In genomic region chr1:226632922-226633351, GRCh38 we compare ENCODE assay signal across 12 cellular contexts.
DNase-seq lines count a peak whose midpoint lies in the region; ATAC-seq and TF ChIP-seq lines count a peak whose summit lies in the region.
"Had no signal": no experiment of that assay in that cellular context is flagged by ENCODE, and none has a peak within 500 bp of the region (broad histone marks: within the 10 kb centered on the region; RNA-seq: fewer than 3 reads in every experiment).

No MANE protein-coding gene starts in this region.

- in situ Hi-C loops in mammary epithelial cell (cut with MboI; ENCODE audit: low sequenced_read_pairs in 2 of 2): no loop called here

- H3K27me3 Mint-ChIP-seq in activated CD4-positive, alpha-beta T cell treated with anti-CD3 and anti-CD28 coated beads, Interleukin-2, amount 10 ng/mL, durations not matched to agents 7 days and 5 days: no peaks in the 10 kb centered on the region
- H3K27me3 Mint-ChIP-seq in stimulated activated memory B cell treated with anti-CD40 and anti-IgM and Interleukin-4, amounts not matched to agents 10 μg/mL and 1 μg/mL and 100 μg/mL, for 72 hours: no peaks in the 10 kb centered on the region

- H3K4me3 ChIP-seq in mammary epithelial cell (replicated peaks in 1 of 3; ENCODE audit: insufficient read depth in 1 of 3, low read depth in 2 of 3, low read length in 3 of 3): no peak overlapping the region
- H3K4me3 ChIP-seq: colonic mucosa, psoas muscle had no signal

- H3K27ac ChIP-seq in mammary epithelial cell (ENCODE audit: insufficient read depth, low read depth, low read length): no peak overlapping the region
- H3K27ac ChIP-seq: colonic mucosa, psoas muscle had no signal

- POLR2A ChIA-PET in activated CD4-positive, alpha-beta T cell treated with anti-CD3 and anti-CD28 coated beads, Interleukin-2, amount 10 ng/mL, durations not matched to agents 7 days and 5 days (lab: Charles Lee): no interaction called here

- ATAC-seq in GM18511 (IDR thresholded peaks at IDR 0.05; ENCODE audit: unreplicated experiment) (peak; percentile 56), HG03139 (IDR thresholded peaks at IDR 0.05; ENCODE audit: unreplicated experiment) (no peak), GM18498 (IDR thresholded peaks at IDR 0.05; ENCODE audit: unreplicated experiment) (no peak)
- peak; percentile 77 for ATAC-seq in stimulated activated memory B cell treated with anti-CD40 and anti-IgM and Interleukin-4, amounts not matched to agents 10 μg/mL and 1 μg/mL and 100 μg/mL, for 72 hours

- DNase-seq in activated CD4-positive, alpha-beta T cell treated with anti-CD3 and anti-CD28 coated beads, Interleukin-2, amount 10 ng/mL, durations not matched to agents 7 days and 5 days: no peak
- DNase-seq in foreskin melanocyte (peak; percentile 74), NCI-H1436 treated with DMSO at 0.1 percent for 48 hours (lab: John Stamatoyannopoulos, UW) (no peak), mammary epithelial cell (no peak)
- DNase-seq: colonic mucosa, GF-D8, PC-3 had no signal

- peaks cover 7% of the 10 kb centered on the region for H3K4me1 ChIP-seq in mammary epithelial cell (ENCODE audit: insufficient read depth, low read length)

- H3K79me2 ChIP-seq in mammary epithelial cell (ENCODE audit: insufficient read depth, low read length): no peaks in the 10 kb centered on the region

- intact Hi-C loops in mammary epithelial cell (cut with micrococcal nuclease): no loop called here

- H3K9me3 ChIP-seq in mammary epithelial cell (replicated peaks; ENCODE audit: insufficient read depth, low read length): no peaks in the 10 kb centered on the region
- H3K9me3 ChIP-seq: colonic mucosa, psoas muscle had no signal

- H3K9me3 Mint-ChIP-seq in activated CD4-positive, alpha-beta T cell treated with anti-CD3 and anti-CD28 coated beads, Interleukin-2, amount 10 ng/mL, durations not matched to agents 7 days and 5 days: no peaks in the 10 kb centered on the region
- H3K9me3 Mint-ChIP-seq in stimulated activated memory B cell treated with anti-CD40 and anti-IgM and Interleukin-4, amounts not matched to agents 10 μg/mL and 1 μg/mL and 100 μg/mL, for 72 hours: peaks cover under 1% of the 10 kb centered on the region

- no peaks in the 10 kb centered on the region for H4K20me1 ChIP-seq in mammary epithelial cell (ENCODE audit: insufficient read depth, low read length)

- H3K4me3 Mint-ChIP-seq in activated CD4-positive, alpha-beta T cell treated with anti-CD3 and anti-CD28 coated beads, Interleukin-2, amount 10 ng/mL, durations not matched to agents 7 days and 5 days: no peak overlapping the region
- peak overlapping the region; percentile 5 for H3K4me3 Mint-ChIP-seq in stimulated activated memory B cell treated with anti-CD40 and anti-IgM and Interleukin-4, amounts not matched to agents 10 μg/mL and 1 μg/mL and 100 μg/mL, for 72 hours

- H3K4me2 ChIP-seq in mammary epithelial cell (ENCODE audit: insufficient read depth, low read depth, low read length): no peak overlapping the region

- H3K27ac Mint-ChIP-seq in activated CD4-positive, alpha-beta T cell treated with anti-CD3 and anti-CD28 coated beads, Interleukin-2, amount 10 ng/mL, durations not matched to agents 7 days and 5 days: peak overlapping the region; percentile 57
- peak overlapping the region; percentile 92 for H3K27ac Mint-ChIP-seq in stimulated activated memory B cell treated with anti-CD40 and anti-IgM and Interleukin-4, amounts not matched to agents 10 μg/mL and 1 μg/mL and 100 μg/mL, for 72 hours

- dilution Hi-C loops in mammary epithelial cell (cut with HindIII; ENCODE audit: low sequenced_read_pairs): loop anchor here (5.0 to 10.0 kb wide), 2 partner anchors 174 to 212 kb away; no protein-coding TSS in a partner anchor

- 90% methylated on average over 5 of the region's 10 CpGs for WGBS in mammary epithelial cell (ENCODE audit: low coverage, missing lambda C conversion rate)

- no TSS peak for BruUV-seq in mammary epithelial cell (replicated peaks; lab: Mats Ljungman, UMichigan)

- TF ChIP-seq CTCF in mammary epithelial cell (conservative IDR thresholded peaks at IDR 0.05 in 1 of 2, IDR thresholded peaks at IDR 0.05 in 1 of 2; ENCODE audit: extremely low read depth in 1 of 2, insufficient read depth in 1 of 2, low read depth in 1 of 2, low read length in 2 of 2): no peak

- H3K36me3 Mint-ChIP-seq in activated CD4-positive, alpha-beta T cell treated with anti-CD3 and anti-CD28 coated beads, Interleukin-2, amount 10 ng/mL, durations not matched to agents 7 days and 5 days (ENCODE audit: low read depth): peaks cover 37% of the 10 kb centered on the region
- peaks cover 80% of the 10 kb centered on the region for H3K36me3 Mint-ChIP-seq in stimulated activated memory B cell treated with anti-CD40 and anti-IgM and Interleukin-4, amounts not matched to agents 10 μg/mL and 1 μg/mL and 100 μg/mL, for 72 hours

- no peaks in the 10 kb centered on the region for H3K27me3 ChIP-seq in mammary epithelial cell (ENCODE audit: insufficient read depth, low read length)
- H3K27me3 ChIP-seq: colonic mucosa had no signal

- CTCF ChIA-PET in activated CD4-positive, alpha-beta T cell treated with anti-CD3 and anti-CD28 coated beads, Interleukin-2, amount 10 ng/mL, durations not matched to agents 7 days and 5 days (lab: Charles Lee): interaction anchor here (1.0 to 4.8 kb wide), 14 partner anchors 10 to 210 kb away, joined by 3 to 44 read pairs (median 5); no protein-coding TSS in a partner anchor
- CTCF ChIA-PET in mammary epithelial cell (lab: Charles Lee; ENCODE audit: low non-redundant PET): interaction anchor here (0.6 kb wide), 1 partner anchor 105 kb away, joined by 5 read pairs; no protein-coding TSS in a partner anchor

- peaks cover 45% of the 10 kb centered on the region for H3K4me1 Mint-ChIP-seq in activated CD4-positive, alpha-beta T cell treated with anti-CD3 and anti-CD28 coated beads, Interleukin-2, amount 10 ng/mL, durations not matched to agents 7 days and 5 days
- H3K4me1 Mint-ChIP-seq in stimulated activated memory B cell treated with anti-CD40 and anti-IgM and Interleukin-4, amounts not matched to agents 10 μg/mL and 1 μg/mL and 100 μg/mL, for 72 hours: peaks cover 80% of the 10 kb centered on the region

- no peaks in the 10 kb centered on the region for H3K36me3 ChIP-seq in mammary epithelial cell (ENCODE audit: insufficient read depth, low read length)
- H3K36me3 ChIP-seq: colonic mucosa had no signal

- no peak overlapping the region for H3K9ac ChIP-seq in mammary epithelial cell (ENCODE audit: insufficient read depth, low read length)

- H2AFZ ChIP-seq in mammary epithelial cell (ENCODE audit: low read depth, low read length): no peak overlapping the region

Comparison
In these comparisons a context has a peak if more than half of its experiments do, and no peak if none do; other contexts are left out.
1. ATAC-seq: peak in GM18511 (single experiment) and stimulated activated memory B cell treated with anti-CD40 and anti-IgM and Interleukin-4, amounts not matched to agents 10 μg/mL and 1 μg/mL and 100 μg/mL, for 72 hours (single experiment); none in HG03139 (single experiment) and GM18498 (single experiment).